11 cellular contexts compared by ENCODE assay signal in genomic region chr5:72133212-72133990, GRCh38. TPM values are rescaled to one million over a fixed set of nuclear protein-coding genes. Genes with fewer than 3 reads are reported as not detected.
DNase-seq lines count a peak whose midpoint lies in the region; ATAC-seq and TF ChIP-seq lines count a peak whose summit lies in the region.
"Had no signal": no experiment of that assay in that cellular context is flagged by ENCODE, and none has a peak within 500 bp of the region (broad histone marks: within the 10 kb centered on the region; RNA-seq: fewer than 3 reads in every experiment).

No MANE protein-coding gene starts in this region.

- H3K4me3 ChIP-seq in AG09309 (ENCODE audit: control insufficient read depth, low read depth, low read length), result no peak overlapping the region
- peak overlapping the region in 2 of 59 donors; percentile 6 to 9 for H3K4me3 ChIP-seq in dorsolateral prefrontal cortex
- H3K4me3 ChIP-seq in neural progenitor cell, result no peak overlapping the region
- H3K4me3 ChIP-seq: uterus had no signal

- no peaks in the 10 kb centered on the region for H3K9me3 ChIP-seq in neural progenitor cell (ENCODE audit: low read depth)
- H3K9me3 ChIP-seq: uterus had no signal

- H3K79me2 ChIP-seq in neural progenitor cell (ENCODE audit: low read depth), result peaks cover 99% of the 10 kb centered on the region

- no peaks in the 10 kb centered on the region for H3K9me3 Mint-ChIP-seq in neural progenitor cell
- H3K9me3 Mint-ChIP-seq: activated B cell treated with CpG ODN at 0.5 μM for 24 hours had no signal

- peak overlapping the region; percentile 59 for H3K4me2 ChIP-seq in neural progenitor cell

- no peak overlapping the region for H3K9ac ChIP-seq in neural progenitor cell

- no peaks in the 10 kb centered on the region for H3K27me3 Mint-ChIP-seq in neural progenitor cell (ENCODE audit: insufficient read depth, low read depth)

- in situ Hi-C loops in GM13976 (cut with MboI; ENCODE audit: low sequenced_read_pairs, unreplicated experiment), result loop anchor here (10.0 kb wide), 1 partner anchor 171 kb away; no protein-coding TSS in a partner anchor

- TF ChIP-seq CTCF in AG09309 (IDR thresholded peaks at IDR 0.05; ENCODE audit: control insufficient read depth, insufficient read depth, low read depth, low read length, missing control alignments), result no peak
- no peak for TF ChIP-seq CTCF in dorsolateral prefrontal cortex (IDR thresholded peaks at IDR 0.05 in 54 of 56, conservative IDR thresholded peaks at IDR 0.05 in 2 of 56; ENCODE audit: low read depth in 1 of 56, partially characterized antibody in 56 of 56)
- no peak for TF ChIP-seq CTCF in neural progenitor cell (IDR thresholded peaks at IDR 0.05)
- TF ChIP-seq CTCF in GM13976 (IDR thresholded peaks at IDR 0.05; ENCODE audit: borderline replicate concordance, control extremely low read depth, extremely low read depth, insufficient read depth, missing control alignments), result no peak

- peak overlapping the region; percentile 61 for H3K27ac Mint-ChIP-seq in neural progenitor cell
- H3K27ac Mint-ChIP-seq: activated B cell treated with CpG ODN at 0.5 μM for 24 hours, IgD-negative memory B cell had no signal

- H3K27ac ChIP-seq in dorsolateral prefrontal cortex (peak overlapping the region in 35 of 59 donors; percentile 10 to 79 (median 49)), neural progenitor cell (peak overlapping the region; percentile 68)
- H3K27ac ChIP-seq: uterus had no signal

- H4K20me1 ChIP-seq in neural progenitor cell (ENCODE audit: low read depth), result peaks cover 78% of the 10 kb centered on the region

- intact Hi-C loops in dorsolateral prefrontal cortex (cut with DNase I), result loop anchor here in 1 of 2 donors (10.0 kb wide), 1 partner anchor 51 kb away; no protein-coding TSS in a partner anchor

- H3K36me3 ChIP-seq in neural progenitor cell, result no peaks in the 10 kb centered on the region
- H3K36me3 ChIP-seq: uterus had no signal

- H3K36me3 Mint-ChIP-seq in neural progenitor cell, result peaks cover 26% of the 10 kb centered on the region
- H3K36me3 Mint-ChIP-seq: IgD-negative memory B cell had no signal

- DNase-seq in AG09309 (ENCODE audit: low read depth) (peak; percentile 44), NCI-H69 (lab: John Stamatoyannopoulos, UW) (peak; percentile 43), dorsolateral prefrontal cortex (no peak), neural progenitor cell (ENCODE audit: low spot score) (no peak), AML-193 (lab: John Stamatoyannopoulos, UW) (no peak), GM13976 (ENCODE audit: low spot score) (no peak), left lobe of liver (ENCODE audit: low spot score) (no peak)
- DNase-seq in activated effector memory CD4-positive, alpha-beta T cell treated with anti-CD3 and anti-CD28 coated beads, Interleukin-2, amount 50 U/mL, for 16 hours, result no peak
- DNase-seq: activated B cell treated with CpG ODN at 0.5 μM for 24 hours, uterus had no signal

- H3F3A ChIP-seq in neural progenitor cell (ENCODE audit: low read depth), result peaks cover 33% of the 10 kb centered on the region

- H3K4me1 ChIP-seq in neural progenitor cell, result peaks cover 36% of the 10 kb centered on the region

- no peak overlapping the region for H2AFZ ChIP-seq in neural progenitor cell (replicated peaks)

- peaks cover 45% of the 10 kb centered on the region for H3K4me1 Mint-ChIP-seq in neural progenitor cell
- H3K4me1 Mint-ChIP-seq: activated B cell treated with CpG ODN at 0.5 μM for 24 hours had no signal

- ATAC-seq in left lobe of liver, result no peak

- H3K4me3 Mint-ChIP-seq in neural progenitor cell, result no peak overlapping the region
- H3K4me3 Mint-ChIP-seq: activated B cell treated with CpG ODN at 0.5 μM for 24 hours, IgD-negative memory B cell had no signal

- H3K27me3 ChIP-seq in dorsolateral prefrontal cortex (no peaks in the 10 kb centered on the region), neural progenitor cell (no peaks in the 10 kb centered on the region)
- H3K27me3 ChIP-seq: uterus had no signal

RNA-seq across cellular contexts. Expression of gene MAP1B, which starts 26.1 kb away (rescaled TPM):
- total RNA-seq in dorsolateral prefrontal cortex, result 1,000 to 10,000 TPM in 95 of 120 experiments, 100 to 1,000 TPM in 25; 523 to 1,758 (median 1,258) TPM
- total RNA-seq in neural progenitor cell (ENCODE audit: low replicate concordance), result 84.4 and 247 TPM in 2 replicates
- 3.4 TPM for total RNA-seq in left lobe of liver

Comparison
In these comparisons a context has a peak if more than half of its experiments do, and no peak if none do; other contexts are left out.
1. DNase-seq: peak in AG09309 (single experiment) and NCI-H69 (single experiment); none in dorsolateral prefrontal cortex (0 of 10), neural progenitor cell (single experiment), AML-193 (0 of 2), activated effector memory CD4-positive, alpha-beta T cell treated with anti-CD3 and anti-CD28 coated beads, Interleukin-2, amount 50 U/mL, for 16 hours (single experiment), GM13976 (single experiment) and left lobe of liver (single experiment).
2. RNA of gene MAP1B, which starts 26.1 kb away (total RNA-seq): 523 to 1,758 TPM in dorsolateral prefrontal cortex and 84.4 to 247 TPM in neural progenitor cell; 3.4 TPM in left lobe of liver (single experiment); every median in the first group is over 10 times any median in the second.